In genomic region chr19:46623915-46624502, GRCh38 we compare ENCODE assay signal across 13 cellular contexts. TPM values are rescaled to one million over a fixed set of nuclear protein-coding genes. Genes with fewer than 3 reads are reported as not detected.
DNase-seq lines count a peak whose midpoint lies in the region; ATAC-seq, FAIRE-seq and TF ChIP-seq lines count a peak whose summit lies in the region.
"Had no signal": no experiment of that assay in that cellular context is flagged by ENCODE, and none has a peak within 500 bp of the region (broad histone marks: within the 10 kb centered on the region; RNA-seq: fewer than 3 reads in every experiment).

No MANE protein-coding gene starts in this region.

- H3K9ac ChIP-seq in OCI-LY3 (ENCODE audit: low read length), result peak overlapping the region; percentile 91

- peaks cover 6% of the 10 kb centered on the region for H3K36me3 Mint-ChIP-seq in stimulated activated effector memory CD8-positive, alpha-beta T cell treated with anti-CD3 and anti-CD28 coated beads, Interleukin-12 subunit alpha, Interleukin-12 subunit beta, amount 100 ng/mL, for 72 hours
- H3K36me3 Mint-ChIP-seq: immature natural killer cell had no signal

- peaks cover under 1% of the 10 kb centered on the region; the same call in 1 of the 2 replicates for H3F3A ChIP-seq in DOHH2 (ENCODE audit: control insufficient read depth, insufficient read depth)

- no peak overlapping the region for H3K27ac ChIP-seq in DOHH2 (ENCODE audit: low read depth, low read length)
- H3K27ac ChIP-seq in OCI-LY3 (ENCODE audit: low read length), result peak overlapping the region; percentile 70
- H3K27ac ChIP-seq: HL-60 had no signal

- no peak for FAIRE-seq in GM19239 (lab: Jason Lieb, UNC)
- FAIRE-seq: endothelial cell of umbilical vein had no signal

- H4K20me1 ChIP-seq in DOHH2 (ENCODE audit: control insufficient read depth, insufficient read depth, low read depth, low read length) (no peaks in the 10 kb centered on the region), OCI-LY3 (ENCODE audit: insufficient read depth, low read length) (no peaks in the 10 kb centered on the region)

- H3K27me3 ChIP-seq in DOHH2 (ENCODE audit: control insufficient read depth, low read length), result peaks cover 5% of the 10 kb centered on the region
- no peaks in the 10 kb centered on the region for H3K27me3 ChIP-seq in OCI-LY3 (ENCODE audit: low read depth, low read length)

- H3K4me3 ChIP-seq in DOHH2 (ENCODE audit: low read length) (no peak overlapping the region), OCI-LY3 (ENCODE audit: low read length) (peak overlapping the region; percentile 85), fibroblast of the aortic adventitia (ENCODE audit: low read depth, low read length) (peak overlapping the region; percentile 70)

- H3K9me3 Mint-ChIP-seq in stimulated activated effector memory CD8-positive, alpha-beta T cell treated with anti-CD3 and anti-CD28 coated beads, Interleukin-12 subunit alpha, Interleukin-12 subunit beta, amount 100 ng/mL, for 72 hours, result no peaks in the 10 kb centered on the region
- H3K9me3 Mint-ChIP-seq: immature natural killer cell had no signal

- no peak for ATAC-seq in stimulated activated effector memory CD8-positive, alpha-beta T cell treated with anti-CD3 and anti-CD28 coated beads, Interleukin-12 subunit alpha, Interleukin-12 subunit beta, amount 100 ng/mL, for 72 hours

- H3K79me2 ChIP-seq in DOHH2 (ENCODE audit: control insufficient read depth, low read length) (no peaks in the 10 kb centered on the region), OCI-LY3 (ENCODE audit: low read length) (peaks cover 41% of the 10 kb centered on the region)

- H3K9me3 ChIP-seq in DOHH2 (ENCODE audit: control insufficient read depth, insufficient read depth, low read length), result no peaks in the 10 kb centered on the region
- no peaks in the 10 kb centered on the region for H3K9me3 ChIP-seq in OCI-LY3 (ENCODE audit: insufficient read depth, low read length)

- no peak for DNase-seq in fibroblast of the aortic adventitia (ENCODE audit: low read depth)
- no peak for DNase-seq in stimulated activated effector memory CD8-positive, alpha-beta T cell treated with anti-CD3 and anti-CD28 coated beads, Interleukin-12 subunit alpha, Interleukin-12 subunit beta, amount 100 ng/mL, for 72 hours (ENCODE audit: low spot score in 2 of 2)
- no peak for DNase-seq in NCI-H2107 treated with DMSO at 0.1 percent for 48 hours (lab: John Stamatoyannopoulos, UW; ENCODE audit: unreplicated experiment)
- DNase-seq in GM19239 (ENCODE audit: insufficient read length, low spot score), result no peak
- no peak for DNase-seq in DMS79 (lab: John Stamatoyannopoulos, UW)
- DNase-seq: immature natural killer cell; NCI-H1105; stimulated activated CD4-positive, alpha-beta T cell treated with anti-CD3 and anti-CD28 coated beads, Interleukin-4, amount 100 ng/mL, for 4 hours had no signal

- H3K9me2 ChIP-seq in DOHH2 (replicated peaks; ENCODE audit: control insufficient read depth, low read length), result no peaks in the 10 kb centered on the region

- H3K36me3 ChIP-seq in DOHH2 (ENCODE audit: control insufficient read depth, low read length), result no peaks in the 10 kb centered on the region
- H3K36me3 ChIP-seq in OCI-LY3 (replicated peaks; ENCODE audit: low read depth, low read length), result peaks cover 27% of the 10 kb centered on the region

- H3K4me1 ChIP-seq in DOHH2 (ENCODE audit: control insufficient read depth, low read length), result peaks cover 33% of the 10 kb centered on the region
- H3K4me1 ChIP-seq in OCI-LY3 (ENCODE audit: low read length), result peaks cover 76% of the 10 kb centered on the region

- peak overlapping the region; percentile 56 for H3K4me3 Mint-ChIP-seq in stimulated activated effector memory CD8-positive, alpha-beta T cell treated with anti-CD3 and anti-CD28 coated beads, Interleukin-12 subunit alpha, Interleukin-12 subunit beta, amount 100 ng/mL, for 72 hours
- H3K4me3 Mint-ChIP-seq: immature natural killer cell had no signal

- H2AFZ ChIP-seq in OCI-LY3 (ENCODE audit: low read depth, low read length), result no peak overlapping the region

- H3K4me1 Mint-ChIP-seq in stimulated activated effector memory CD8-positive, alpha-beta T cell treated with anti-CD3 and anti-CD28 coated beads, Interleukin-12 subunit alpha, Interleukin-12 subunit beta, amount 100 ng/mL, for 72 hours, result peaks cover 40% of the 10 kb centered on the region
- H3K4me1 Mint-ChIP-seq: immature natural killer cell had no signal

- no peak overlapping the region for H3K27ac Mint-ChIP-seq in stimulated activated effector memory CD8-positive, alpha-beta T cell treated with anti-CD3 and anti-CD28 coated beads, Interleukin-12 subunit alpha, Interleukin-12 subunit beta, amount 100 ng/mL, for 72 hours
- H3K27ac Mint-ChIP-seq: immature natural killer cell had no signal

- TF ChIP-seq CTCF in DOHH2 (IDR thresholded peaks at IDR 0.05; ENCODE audit: low read depth, low read length, poor library complexity, severe bottlenecking), result no peak
- TF ChIP-seq CTCF in OCI-LY3 (IDR thresholded peaks at IDR 0.05; ENCODE audit: low read depth, low read length), result no peak
- no peak for TF ChIP-seq CTCF in fibroblast of the aortic adventitia (IDR thresholded peaks at IDR 0.05; ENCODE audit: insufficient read depth, low read length)

- 0 out of 2 replicates have a peak overlapping the region, but pooled peaks have one; percentile 56 for H3K4me2 ChIP-seq in DOHH2 (ENCODE audit: low read length)
- peak overlapping the region; percentile 97 for H3K4me2 ChIP-seq in OCI-LY3 (ENCODE audit: low read length)

RNA-seq across cellular contexts. Expression of gene PTGIR, which starts 0.9 kb away (rescaled TPM):
- 11.4 and 23.2 TPM in 2 replicates for total RNA-seq in fibroblast of the aortic adventitia (ENCODE audit: low replicate concordance)

RNA-seq across cellular contexts. Expression of gene GNG8, which starts 12.0 kb away (rescaled TPM):
- total RNA-seq in fibroblast of the aortic adventitia (ENCODE audit: low replicate concordance), result not detected in 2 replicates
- total RNA-seq: endothelial cell of umbilical vein, omental fat pad had no signal

RNA-seq across cellular contexts. Expression of gene CALM3, which starts 22.9 kb away (rescaled TPM):
- total RNA-seq in fibroblast of the aortic adventitia (ENCODE audit: low replicate concordance), result 112 and 210 TPM in 2 replicates

RNA-seq across cellular contexts. Expression of gene DACT3, which starts 37.0 kb away (rescaled TPM):
- 5.1 and 17.5 TPM in 2 replicates for total RNA-seq in fibroblast of the aortic adventitia (ENCODE audit: low replicate concordance)
